ENCODE assay signal across 1 cellular context in genomic region chr3:70433091-70433490, GRCh38.
TF ChIP-seq lines count a peak whose summit lies in the region.

No MANE protein-coding gene starts in this region.

TF ChIP-seq in GM23338, 12 proteins besides CTCF, POLR2A, EP300 and RAD21 (continued from another document):
- TF ChIP-seq NANOG (IDR thresholded peaks at IDR 0.05; ENCODE audit: borderline replicate concordance) (no peak), STAT1 (IDR thresholded peaks at IDR 0.05; ENCODE audit: unreplicated experiment) (no peak)
